Comparison of ENCODE assay signal across 8 cellular contexts in genomic region chr14:31560759-31561154, GRCh38. TPM values are rescaled to one million over a fixed set of nuclear protein-coding genes. Genes with fewer than 3 reads are reported as not detected.
DNase-seq lines count a peak whose midpoint lies in the region; ATAC-seq, FAIRE-seq and TF ChIP-seq lines count a peak whose summit lies in the region.

No MANE protein-coding gene starts in this region.

- ATAC-seq in activated CD8-positive, alpha-beta memory T cell treated with anti-CD3 and anti-CD28 coated beads, Interleukin-2, amount 10 ng/mL, durations not matched to agents 7 days and 5 days, result no peak
- ATAC-seq in sciatic nerve, result no peak

- no peaks in the 10 kb centered on the region for H3F3A ChIP-seq in neural progenitor cell (ENCODE audit: low read depth)

- H3K4me3 Mint-ChIP-seq in activated CD8-positive, alpha-beta memory T cell treated with anti-CD3 and anti-CD28 coated beads, Interleukin-2, amount 10 ng/mL, durations not matched to agents 7 days and 5 days, result peak overlapping the region; percentile 91
- peak overlapping the region; percentile 97 for H3K4me3 Mint-ChIP-seq in neural progenitor cell

- peak overlapping the region; percentile 100 for H2AFZ ChIP-seq in neural progenitor cell (replicated peaks)

- H3K9ac ChIP-seq in duodenal mucosa (ENCODE audit: low read depth in 1 of 2, low read length in 2 of 2) (peak overlapping the region; percentile 78 to 99), neural progenitor cell (no peak overlapping the region)

- no peaks in the 10 kb centered on the region for H3K9me3 Mint-ChIP-seq in activated CD8-positive, alpha-beta memory T cell treated with anti-CD3 and anti-CD28 coated beads, Interleukin-2, amount 10 ng/mL, durations not matched to agents 7 days and 5 days (ENCODE audit: low read depth)
- H3K9me3 Mint-ChIP-seq in neural progenitor cell, result no peaks in the 10 kb centered on the region

- FAIRE-seq in HTR-8/SVneo (lab: Jason Lieb, UNC), result no peak

- H3K4me1 ChIP-seq in duodenal mucosa (ENCODE audit: control insufficient read depth in 1 of 2, insufficient read depth in 2 of 2, low read length in 2 of 2) (peaks cover 0 to 5% of the 10 kb centered on the region in 2 donors), neural progenitor cell (peaks cover 5% of the 10 kb centered on the region)

- H3K36me3 ChIP-seq in KOPT-K1 (ENCODE audit: insufficient read depth, low read length) (no peaks in the 10 kb centered on the region), duodenal mucosa (ENCODE audit: control insufficient read depth in 1 of 2, insufficient read depth in 2 of 2, low read length in 2 of 2) (no peaks in the 10 kb centered on the region), neural progenitor cell (no peaks in the 10 kb centered on the region)

- H3K27me3 Mint-ChIP-seq in activated CD8-positive, alpha-beta memory T cell treated with anti-CD3 and anti-CD28 coated beads, Interleukin-2, amount 10 ng/mL, durations not matched to agents 7 days and 5 days, result peaks cover 19% of the 10 kb centered on the region
- peaks cover 2% of the 10 kb centered on the region for H3K27me3 Mint-ChIP-seq in neural progenitor cell (ENCODE audit: insufficient read depth, low read depth)

- H3K27me3 ChIP-seq in duodenal mucosa (ENCODE audit: control insufficient read depth in 1 of 2, insufficient read depth in 2 of 2, low read length in 2 of 2), result no peaks in the 10 kb centered on the region
- H3K27me3 ChIP-seq in neural progenitor cell, result no peaks in the 10 kb centered on the region

- H3K79me2 ChIP-seq in neural progenitor cell (ENCODE audit: low read depth), result no peaks in the 10 kb centered on the region

- peak overlapping the region; percentile 97 for H3K27ac Mint-ChIP-seq in activated CD8-positive, alpha-beta memory T cell treated with anti-CD3 and anti-CD28 coated beads, Interleukin-2, amount 10 ng/mL, durations not matched to agents 7 days and 5 days
- peak overlapping the region; percentile 98 for H3K27ac Mint-ChIP-seq in neural progenitor cell

- H3K9me3 ChIP-seq in KOPT-K1 (ENCODE audit: insufficient read depth, low read length, poor library complexity, severe bottlenecking) (no peaks in the 10 kb centered on the region), duodenal mucosa (ENCODE audit: control insufficient read depth in 1 of 2, low read length in 2 of 2) (no peaks in the 10 kb centered on the region), neural progenitor cell (ENCODE audit: low read depth) (no peaks in the 10 kb centered on the region)

- intact Hi-C loops in sciatic nerve (cut with DNase I), result no loop called here

- no peak for TF ChIP-seq CTCF in neural progenitor cell (IDR thresholded peaks at IDR 0.05)

- H3K4me3 ChIP-seq in duodenal mucosa (ENCODE audit: low read depth in 1 of 2, low read length in 2 of 2) (peak overlapping the region; percentile 94 to 99), neural progenitor cell (peak overlapping the region; percentile 75)

- H3K4me2 ChIP-seq in neural progenitor cell, result peak overlapping the region; percentile 78

- CTCF ChIA-PET in activated CD8-positive, alpha-beta memory T cell treated with anti-CD3 and anti-CD28 coated beads, Interleukin-2, amount 10 ng/mL, durations not matched to agents 7 days and 5 days (lab: Charles Lee), result no interaction called here

- peaks cover 26% of the 10 kb centered on the region for H3K4me1 Mint-ChIP-seq in activated CD8-positive, alpha-beta memory T cell treated with anti-CD3 and anti-CD28 coated beads, Interleukin-2, amount 10 ng/mL, durations not matched to agents 7 days and 5 days
- H3K4me1 Mint-ChIP-seq in neural progenitor cell, result peaks cover 13% of the 10 kb centered on the region

- H3K27ac ChIP-seq in KOPT-K1 (ENCODE audit: low read depth, low read length, poor library complexity, severe bottlenecking) (peak overlapping the region; percentile 78), duodenal mucosa (ENCODE audit: low read depth, low read length) (no peak overlapping the region), neural progenitor cell (no peak overlapping the region)

- H3K36me3 Mint-ChIP-seq in activated CD8-positive, alpha-beta memory T cell treated with anti-CD3 and anti-CD28 coated beads, Interleukin-2, amount 10 ng/mL, durations not matched to agents 7 days and 5 days, result peaks cover 1% of the 10 kb centered on the region
- no peaks in the 10 kb centered on the region for H3K36me3 Mint-ChIP-seq in neural progenitor cell

- no peak for DNase-seq in activated CD8-positive, alpha-beta memory T cell treated with anti-CD3 and anti-CD28 coated beads, Interleukin-2, amount 10 ng/mL, durations not matched to agents 7 days and 5 days
- no peak for DNase-seq in activated CD8-positive, alpha-beta memory T cell treated with anti-CD3 and anti-CD28 coated beads, Interleukin-2, amount 50 U/mL, for 4 hours
- DNase-seq in neural progenitor cell (ENCODE audit: low spot score) (no peak), sciatic nerve (ENCODE audit: low spot score) (no peak), HTR-8/SVneo (ENCODE audit: insufficient read length, low spot score) (no peak), anterior cingulate cortex (lab: John Stamatoyannopoulos, UW) (no peak)

- no peaks in the 10 kb centered on the region for H4K20me1 ChIP-seq in neural progenitor cell (ENCODE audit: low read depth)

RNA-seq across cellular contexts. Expression of gene NUBPL, which starts 0.4 kb away (rescaled TPM):
- total RNA-seq in activated CD8-positive, alpha-beta memory T cell treated with anti-CD3 and anti-CD28 coated beads, Interleukin-2, amount 10 ng/mL, durations not matched to agents 7 days and 5 days, result 1 to 10 TPM; 6.3 to 7.4 TPM
- 15.9 and 29.3 TPM in 2 replicates for total RNA-seq in neural progenitor cell (ENCODE audit: low replicate concordance)
- total RNA-seq in sciatic nerve, result 18.7 TPM
